In genomic region chr7:131026297-131027003, GRCh38 we compare ENCODE assay signal across 8 cellular contexts.
DNase-seq lines count a peak whose midpoint lies in the region; ATAC-seq and TF ChIP-seq lines count a peak whose summit lies in the region.

No MANE protein-coding gene starts in this region.

- H3K27ac Mint-ChIP-seq in CD4-positive, alpha-beta T cell: peak overlapping the region; percentile 79

- peaks cover 97% of the 10 kb centered on the region for H3K79me2 ChIP-seq in PC-9 (ENCODE audit: low read depth)

- no peak overlapping the region for H3K27ac ChIP-seq in CD4-positive, alpha-beta T cell (ENCODE audit: low read depth, low read length)
- peak overlapping the region; percentile 46 for H3K27ac ChIP-seq in PC-9

- H3K36me3 ChIP-seq in PC-9 (ENCODE audit: low read depth) (peaks cover 25% of the 10 kb centered on the region; the same call in 1 of the 2 replicates), BE2C (no peaks in the 10 kb centered on the region)

- no peaks in the 10 kb centered on the region for H3K9me3 Mint-ChIP-seq in CD4-positive, alpha-beta T cell

- CTCF ChIA-PET in CD4-positive, alpha-beta T cell (lab: Charles Lee): no interaction called here
- CTCF ChIA-PET in PC-9 (lab: Charles Lee): no interaction called here

- no peaks in the 10 kb centered on the region for H3K27me3 ChIP-seq in CD4-positive, alpha-beta T cell (ENCODE audit: control insufficient read depth, insufficient read depth, low read length)
- no peaks in the 10 kb centered on the region for H3K27me3 ChIP-seq in PC-9 (ENCODE audit: insufficient read depth, low read depth)
- H3K27me3 ChIP-seq in BE2C: no peaks in the 10 kb centered on the region

- BruUV-seq in PC-9 (replicated peaks; lab: Mats Ljungman, UMichigan): no TSS peak

- no peaks in the 10 kb centered on the region for H3K9me2 ChIP-seq in PC-9 (ENCODE audit: insufficient read depth)

- H3K4me3 ChIP-seq in PC-9 (no peak overlapping the region), fibroblast of pulmonary artery (replicated peaks; ENCODE audit: low read depth, low read length) (no peak overlapping the region), BE2C (ENCODE audit: low read depth, low read length) (no peak overlapping the region)

- POLR2A ChIA-PET in CD4-positive, alpha-beta T cell (lab: Charles Lee): interaction anchor here (0.6 kb wide), 1 partner anchor 36 kb away, joined by 3 read pairs; no protein-coding TSS in a partner anchor
- POLR2A ChIA-PET in PC-9 (lab: Charles Lee; ENCODE audit: unreplicated experiment): interaction anchor here (0.6 kb wide), 1 partner anchor 145 kb away, joined by 4 read pairs; no protein-coding TSS in a partner anchor

- H3K4me3 Mint-ChIP-seq in CD4-positive, alpha-beta T cell: peak overlapping the region; percentile 62

- H3K4me1 ChIP-seq in PC-9 (replicated peaks; ENCODE audit: insufficient read depth) (peaks cover 25% of the 10 kb centered on the region), BE2C (peaks cover 9% of the 10 kb centered on the region; the same call in 1 of the 2 replicates)

- TF ChIP-seq CTCF in CD4-positive, alpha-beta T cell (IDR thresholded peaks at IDR 0.05): no peak
- TF ChIP-seq CTCF in PC-9 (conservative IDR thresholded peaks at IDR 0.05) (no peak), fibroblast of pulmonary artery (IDR thresholded peaks at IDR 0.05; ENCODE audit: low read length, missing control alignments) (no peak), BE2C (IDR thresholded peaks at IDR 0.05; ENCODE audit: low read depth, low read length) (no peak)

- peaks cover 80% of the 10 kb centered on the region for H4K20me1 ChIP-seq in PC-9 (ENCODE audit: insufficient read depth)

- peaks cover 78% of the 10 kb centered on the region for H3K36me3 Mint-ChIP-seq in CD4-positive, alpha-beta T cell (ENCODE audit: low read depth)

- H3K4me2 ChIP-seq in PC-9: peak overlapping the region; percentile 17; the same call in 1 of the 2 replicates

- peaks cover 50% of the 10 kb centered on the region for H3F3A ChIP-seq in PC-9 (ENCODE audit: insufficient read depth, low read depth)

- peaks cover 91% of the 10 kb centered on the region for H3K4me1 Mint-ChIP-seq in CD4-positive, alpha-beta T cell (ENCODE audit: low read depth)

- no peak for ATAC-seq in CD4-positive, alpha-beta T cell (ENCODE audit: poor library complexity)
- peak; percentile 33 for ATAC-seq in GM21576 (IDR thresholded peaks at IDR 0.05; ENCODE audit: unreplicated experiment)

- no peaks in the 10 kb centered on the region for H3K27me3 Mint-ChIP-seq in CD4-positive, alpha-beta T cell

- no peaks in the 10 kb centered on the region for H3K9me3 ChIP-seq in CD4-positive, alpha-beta T cell (ENCODE audit: control insufficient read depth, low read length)
- H3K9me3 ChIP-seq in PC-9 (ENCODE audit: insufficient read depth, low read depth): no peaks in the 10 kb centered on the region
- no peaks in the 10 kb centered on the region for H3K9me3 ChIP-seq in BE2C

- intact Hi-C loops in CD4-positive, alpha-beta T cell (cut with DNase I, micrococcal nuclease): no loop called here
- intact Hi-C loops in PC-9 (cut with micrococcal nuclease; ENCODE audit: unreplicated experiment): no loop called here

- no peak for DNase-seq in CD4-positive, alpha-beta T cell
- DNase-seq in PC-9 (peak in 1 of 2 experiments; percentile 80), fibroblast of pulmonary artery (ENCODE audit: low read depth) (peak; percentile 58), BE2C (no peak), activated gamma-delta T cell (lab: John Stamatoyannopoulos, UW) (no peak), NCI-H1092 (lab: John Stamatoyannopoulos, UW) (no peak), NCI-H1930 (lab: John Stamatoyannopoulos, UW) (no peak)

- H2AFZ ChIP-seq in PC-9: no peak overlapping the region
